Comparison of ENCODE assay signal across 17 cellular contexts in the genomic region with DNA sequence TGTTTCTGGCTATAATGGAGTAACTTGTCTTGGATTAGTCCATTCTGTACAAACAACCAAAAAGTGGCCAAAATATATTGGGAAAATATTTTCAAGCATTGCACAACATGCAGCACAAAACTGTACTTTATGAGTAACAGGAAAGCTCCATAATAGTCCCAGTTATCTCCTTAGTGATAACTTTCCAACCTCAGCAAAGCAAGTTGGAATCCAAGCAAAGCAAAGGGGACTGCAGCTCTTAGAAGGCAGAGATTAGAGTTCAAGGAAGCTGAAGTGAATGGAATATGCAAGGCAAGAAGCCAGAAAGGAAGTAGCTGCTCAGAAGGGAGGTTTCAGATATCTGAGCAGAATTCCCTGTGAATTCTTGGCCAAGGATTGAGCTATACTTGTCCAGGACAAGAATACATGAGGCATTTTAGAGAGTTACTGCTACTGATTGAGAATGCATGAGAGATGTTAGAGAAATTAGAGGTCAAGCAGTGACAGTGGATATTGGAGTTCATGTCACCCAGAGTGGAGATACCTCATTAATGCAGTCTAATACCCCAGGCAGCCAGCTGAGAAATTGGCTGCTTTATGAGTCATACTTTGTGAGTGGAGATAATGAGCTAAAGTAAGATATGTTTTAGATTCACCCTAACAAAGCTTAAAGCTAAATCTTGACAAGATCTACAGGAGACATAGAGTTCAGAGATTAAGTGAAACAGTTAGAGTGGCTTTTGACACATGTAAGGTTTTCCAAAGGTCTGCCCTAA.
A peak's percentile ranks its signal among the peaks of the same experiment; 100 is the strongest.
DNase-seq lines count a peak whose midpoint lies in the region; ATAC-seq, FAIRE-seq and TF ChIP-seq lines count a peak whose summit lies in the region.
"Had no signal": no experiment of that assay in that cellular context is flagged by ENCODE, and none has a peak within 500 bp of the region (broad histone marks: within the 10 kb centered on the region; RNA-seq: fewer than 3 reads in every experiment).

No MANE protein-coding gene starts in this region.

- no peak overlapping the region for H3K18ac ChIP-seq in IMR-90 (ENCODE audit: low read depth, low read length)
- no peak overlapping the region for H3K18ac ChIP-seq in mesendoderm (ENCODE audit: low read length)

- H2BK5ac ChIP-seq in IMR-90 (ENCODE audit: low read depth, low read length, poor library complexity, severe bottlenecking), result no peak overlapping the region
- no peak overlapping the region for H2BK5ac ChIP-seq in mesendoderm (ENCODE audit: low read length)

- H2BK120ac ChIP-seq in IMR-90 (ENCODE audit: low read depth, low read length), result no peak overlapping the region
- no peak overlapping the region for H2BK120ac ChIP-seq in mesendoderm (ENCODE audit: low read depth, low read length)

- H2BK15ac ChIP-seq in IMR-90 (ENCODE audit: low read depth, low read length), result no peak overlapping the region
- H2BK15ac ChIP-seq in mesendoderm (replicated peaks; ENCODE audit: low read depth), result no peak overlapping the region

- POLR2A ChIA-PET in IMR-90 (lab: Charles Lee; ENCODE audit: unreplicated experiment) (no interaction called here), SK-N-SH (lab: Yijun Ruan, JAX) (no interaction called here)

- H2AK9ac ChIP-seq in IMR-90 (replicated peaks; ENCODE audit: low read depth, low read length, poor library complexity), result no peak overlapping the region

- no peaks in the 10 kb centered on the region for H3K79me2 ChIP-seq in mesendoderm (ENCODE audit: control insufficient read depth, insufficient read depth, low read length)
- no peaks in the 10 kb centered on the region; the same call in 1 of the 2 replicates for H3K79me2 ChIP-seq in SK-N-SH (ENCODE audit: insufficient read depth)

- CTCF ChIA-PET in IMR-90 (lab: Yijun Ruan, JAX), result interaction anchor here (1.2 kb wide), 1 partner anchor 17 kb away, joined by 3 read pairs; no protein-coding TSS in a partner anchor
- CTCF ChIA-PET in SK-N-SH (lab: Yijun Ruan, JAX), result interaction anchor here (1.1 kb wide), 1 partner anchor 14 kb away, joined by 3 read pairs; no protein-coding TSS in a partner anchor

- DNase-seq in AG10803 (ENCODE audit: low read depth) (peak; percentile 63), IMR-90 (peak; percentile 45), fibroblast of gingiva (ENCODE audit: low read depth) (peak; percentile 48), mesendoderm (peak; percentile 6), NCI-H1930 (lab: John Stamatoyannopoulos, UW) (no peak), body of pancreas (no peak), D721Med (ENCODE audit: insufficient read length, low spot score) (no peak), SK-N-SH (no peak)
- DNase-seq: activated CD8-positive, alpha-beta memory T cell treated with anti-CD3 and anti-CD28 coated beads, Interleukin-2, amount 50 U/mL, for 48 hours; activated naive CD4-positive, alpha-beta T cell treated with anti-CD3 and anti-CD28 coated beads, Interleukin-2, amount 50 U/mL, for 16 hours; C1 segment of cervical spinal cord; DND-41; NCI-H2029; NCI-H69; T-helper 1 cell; testis had no signal

- no peak for TF ChIP-seq POLR2A in IMR-90 (IDR thresholded peaks at IDR 0.05; ENCODE audit: low read depth, low read length)
- TF ChIP-seq POLR2A in body of pancreas (IDR thresholded peaks at IDR 0.05), result no peak

- H3K4me2 ChIP-seq in IMR-90 (ENCODE audit: low read depth, low read length) (peak overlapping the region; percentile 37; the same call in 1 of the 2 replicates), mesendoderm (ENCODE audit: low read length) (no peak overlapping the region), SK-N-SH (no peak overlapping the region)

- H3K4me3 ChIP-seq in AG10803 (ENCODE audit: low read length) (no peak overlapping the region), IMR-90 (ENCODE audit: insufficient read depth, low read depth, low read length) (no peak overlapping the region), mesendoderm (ENCODE audit: low read length) (no peak overlapping the region), body of pancreas (no peak overlapping the region), SK-N-SH (ENCODE audit: low read depth in 2 of 2, low read length in 1 of 2) (no peak overlapping the region)
- H3K4me3 ChIP-seq: testis had no signal

- H3F3A ChIP-seq in SK-N-SH (replicated peaks; ENCODE audit: insufficient read depth), result no peaks in the 10 kb centered on the region

- H3K23ac ChIP-seq in IMR-90 (ENCODE audit: low read depth, low read length) (no peak overlapping the region), mesendoderm (ENCODE audit: low read length) (no peak overlapping the region)

- TF ChIP-seq CTCF in AG10803 (conservative IDR thresholded peaks at IDR 0.05; ENCODE audit: low read length), result no peak
- TF ChIP-seq CTCF in IMR-90 (conservative IDR thresholded peaks at IDR 0.05; ENCODE audit: low read depth, low read length), result no peak
- TF ChIP-seq CTCF in body of pancreas (IDR thresholded peaks at IDR 0.05), result no peak
- TF ChIP-seq CTCF in D721Med (IDR thresholded peaks at IDR 0.05; ENCODE audit: insufficient read depth, missing control alignments), result no peak
- no peak for TF ChIP-seq CTCF in SK-N-SH (IDR thresholded peaks at IDR 0.05)

- H3K27ac ChIP-seq in IMR-90 (ENCODE audit: insufficient read depth, low read length) (no peak overlapping the region), mesendoderm (ENCODE audit: low read depth, low read length) (no peak overlapping the region), body of pancreas (no peak overlapping the region), SK-N-SH (ENCODE audit: low read depth in 2 of 2, low read length in 1 of 2) (no peak overlapping the region)
- H3K27ac ChIP-seq: testis had no signal

- TF ChIP-seq RAD21 in IMR-90 (IDR thresholded peaks at IDR 0.05; ENCODE audit: low read length), result no peak
- no peak for TF ChIP-seq RAD21 in SK-N-SH (IDR thresholded peaks at IDR 0.05; ENCODE audit: low read length)

- no peak for FAIRE-seq in D721Med (lab: Jason Lieb, UNC)
- FAIRE-seq: RCC 7860 had no signal

- no peaks in the 10 kb centered on the region for H3K9me3 ChIP-seq in IMR-90 (ENCODE audit: control insufficient read depth, insufficient read depth, low read length)
- no peaks in the 10 kb centered on the region for H3K9me3 ChIP-seq in body of pancreas
- H3K9me3 ChIP-seq in SK-N-SH, result no peaks in the 10 kb centered on the region; the same call in 1 of the 2 replicates
- H3K9me3 ChIP-seq: testis had no signal

- H3K9ac ChIP-seq in IMR-90 (ENCODE audit: low read depth, low read length), result no peak overlapping the region
- no peak overlapping the region for H3K9ac ChIP-seq in mesendoderm (ENCODE audit: low read length)
- H3K9ac ChIP-seq in SK-N-SH, result no peak overlapping the region

- ATAC-seq in IMR-90 (ENCODE audit: low read depth) (peak; percentile 69), body of pancreas (no peak)

- H3K9me1 ChIP-seq in IMR-90 (ENCODE audit: insufficient read depth, low read length), result no peaks in the 10 kb centered on the region

- H4K91ac ChIP-seq in IMR-90 (ENCODE audit: insufficient read depth, low read depth, low read length), result no peak overlapping the region

- no peaks in the 10 kb centered on the region for H3K36me3 ChIP-seq in IMR-90 (ENCODE audit: control insufficient read depth, insufficient read depth, low read length)
- H3K36me3 ChIP-seq in mesendoderm (ENCODE audit: control insufficient read depth, insufficient read depth, low read length), result no peaks in the 10 kb centered on the region
- no peaks in the 10 kb centered on the region for H3K36me3 ChIP-seq in body of pancreas (replicated peaks in 1 of 2; ENCODE audit: insufficient read depth in 1 of 2, low read depth in 2 of 2)
- no peaks in the 10 kb centered on the region for H3K36me3 ChIP-seq in SK-N-SH (replicated peaks in 1 of 2; ENCODE audit: control insufficient read depth in 1 of 2, insufficient read depth in 2 of 2, low read length in 1 of 2)

- no peak for TF ChIP-seq EP300 in SK-N-SH (IDR thresholded peaks at IDR 0.05; ENCODE audit: borderline replicate concordance in 1 of 2, low read depth in 1 of 2, low read length in 1 of 2)

- BruUV-seq in IMR-90 (replicated peaks; lab: Mats Ljungman, UMichigan), result no TSS peak

- H2AK5ac ChIP-seq in IMR-90 (ENCODE audit: low read depth, low read length) (no peak overlapping the region), mesendoderm (ENCODE audit: low read length) (no peak overlapping the region)

- H4K8ac ChIP-seq in IMR-90 (ENCODE audit: low read depth in 2 of 2, low read length in 2 of 2) (no peak overlapping the region), mesendoderm (ENCODE audit: low read depth, low read length) (no peak overlapping the region)

- dilution Hi-C loops in IMR-90 (cut with HindIII; ENCODE audit: low sequenced_read_pairs, unreplicated experiment), result no loop called here

- H2AFZ ChIP-seq in IMR-90 (replicated peaks; ENCODE audit: low read length, poor library complexity) (no peak overlapping the region), SK-N-SH (ENCODE audit: low read depth) (no peak overlapping the region)

- 0 out of 2 replicates have a peak, but pooled peaks cover 3% of the 10 kb centered on the region for H3K9me2 ChIP-seq in SK-N-SH

- no peak overlapping the region for H2BK20ac ChIP-seq in IMR-90 (ENCODE audit: low read depth, low read length)

- H3K79me1 ChIP-seq in IMR-90 (ENCODE audit: low read depth in 1 of 2, low read length in 2 of 2) (no peaks in the 10 kb centered on the region), mesendoderm (ENCODE audit: low read length) (no peaks in the 10 kb centered on the region)

- no peaks in the 10 kb centered on the region for H3K27me3 ChIP-seq in IMR-90 (ENCODE audit: control insufficient read depth, insufficient read depth, low read length)
- H3K27me3 ChIP-seq in mesendoderm (ENCODE audit: insufficient read depth, low read length, poor library complexity), result no peaks in the 10 kb centered on the region
- no peaks in the 10 kb centered on the region for H3K27me3 ChIP-seq in body of pancreas
- no peaks in the 10 kb centered on the region for H3K27me3 ChIP-seq in SK-N-SH (ENCODE audit: insufficient read depth)
- H3K27me3 ChIP-seq: testis had no signal

- H3K4me1 ChIP-seq in IMR-90 (ENCODE audit: control insufficient read depth, insufficient read depth, low read length) (peaks cover 3% of the 10 kb centered on the region; the same call in 1 of the 2 replicates), mesendoderm (ENCODE audit: control insufficient read depth, low read depth, low read length) (no peaks in the 10 kb centered on the region), body of pancreas (no peaks in the 10 kb centered on the region), SK-N-SH (ENCODE audit: control insufficient read depth in 1 of 2, insufficient read depth in 2 of 2, low read depth in 1 of 2, low read length in 1 of 2) (no peaks in the 10 kb centered on the region; a peak in 1 of 4 replicates)
- H3K4me1 ChIP-seq: testis had no signal

- no peak overlapping the region for H3K14ac ChIP-seq in IMR-90 (replicated peaks; ENCODE audit: low read depth, low read length)

- H4K5ac ChIP-seq in IMR-90 (ENCODE audit: low read depth, low read length), result no peak overlapping the region
- no peak overlapping the region for H4K5ac ChIP-seq in mesendoderm (ENCODE audit: low read length)

- no peak overlapping the region for H3K56ac ChIP-seq in IMR-90 (ENCODE audit: extremely low read depth, insufficient read depth, low read length)
- no peak overlapping the region for H3K56ac ChIP-seq in mesendoderm (ENCODE audit: low read length)

- H3K4ac ChIP-seq in IMR-90 (ENCODE audit: low read depth, low read length) (no peak overlapping the region), mesendoderm (ENCODE audit: low read depth, low read length) (no peak overlapping the region)

- H4K20me1 ChIP-seq in IMR-90 (ENCODE audit: insufficient read depth, low read length) (no peaks in the 10 kb centered on the region), SK-N-SH (ENCODE audit: insufficient read depth) (no peaks in the 10 kb centered on the region)

- intact Hi-C loops in IMR-90 (cut with micrococcal nuclease), result no loop called here
- intact Hi-C loops in body of pancreas (cut with DNase I), result no loop called here

- in situ Hi-C loops in IMR-90 (cut with MboI; ENCODE audit: low sequenced_read_pairs), result no loop called here

Comparison
In these comparisons a context has a peak if more than half of its experiments do, and no peak if none do; other contexts are left out.
1. DNase-seq: peak in AG10803 (single experiment), IMR-90 (single experiment), fibroblast of gingiva (single experiment) and mesendoderm (single experiment); none in NCI-H1930 (0 of 2), body of pancreas (0 of 4), D721Med (single experiment) and SK-N-SH (single experiment).